In genomic region chr1:172154571-172154970, GRCh38 we compare ENCODE assay signal across 8 cellular contexts.
DNase-seq lines count a peak whose midpoint lies in the region; ATAC-seq lines count a peak whose summit lies in the region.

No MANE protein-coding gene starts in this region.

- H3K9me3 Mint-ChIP-seq in activated T-cell treated with anti-CD3 and anti-CD28 coated beads, Interleukin-2, amount 50 U/mL, for 24 hours: no peaks in the 10 kb centered on the region
- H3K9me3 Mint-ChIP-seq in T-helper 2 cell treated with Interferon-gamma antibody and Interleukin-4, amounts not matched to agents 5 μg/mL and 100 μg/mL, for 36 hours: peaks cover 8% of the 10 kb centered on the region

- no peaks in the 10 kb centered on the region for H3K27me3 ChIP-seq in right cardiac atrium (ENCODE audit: control insufficient read depth, insufficient read depth)

- H3K9me3 ChIP-seq in right cardiac atrium (ENCODE audit: control insufficient read depth, low read length): no peaks in the 10 kb centered on the region

- no peaks in the 10 kb centered on the region for H3K27me3 Mint-ChIP-seq in activated T-cell treated with anti-CD3 and anti-CD28 coated beads, Interleukin-2, amount 50 U/mL, for 24 hours
- no peaks in the 10 kb centered on the region for H3K27me3 Mint-ChIP-seq in T-helper 2 cell treated with Interferon-gamma antibody and Interleukin-4, amounts not matched to agents 5 μg/mL and 100 μg/mL, for 36 hours (ENCODE audit: low read depth)

- H3K27ac Mint-ChIP-seq in activated T-cell treated with anti-CD3 and anti-CD28 coated beads, Interleukin-2, amount 50 U/mL, for 24 hours: peak overlapping the region; percentile 93
- peak overlapping the region; percentile 93 for H3K27ac Mint-ChIP-seq in T-helper 2 cell treated with Interferon-gamma antibody and Interleukin-4, amounts not matched to agents 5 μg/mL and 100 μg/mL, for 36 hours

- no peak for DNase-seq in activated T-cell treated with anti-CD3 and anti-CD28 coated beads, Interleukin-2, amount 50 U/mL, for 24 hours
- DNase-seq in activated T-cell treated with anti-CD3 and anti-CD28 coated beads, Interleukin-2, amount 50 U/mL, for 1 hour: no peak
- no peak for DNase-seq in T-helper 2 cell treated with Interferon-gamma antibody and Interleukin-4, amounts not matched to agents 5 μg/mL and 100 μg/mL, for 36 hours (ENCODE audit: low spot score)
- DNase-seq in right cardiac atrium (no peak), substantia nigra (lab: John Stamatoyannopoulos, UW) (no peak), SHP77 treated with DMSO at 0.1 percent for 48 hours (lab: John Stamatoyannopoulos, UW) (no peak), NCI-H1092 treated with DMSO at 0.1 percent for 48 hours (lab: John Stamatoyannopoulos, UW) (no peak)

- peak overlapping the region; percentile 35 for H3K4me3 Mint-ChIP-seq in activated T-cell treated with anti-CD3 and anti-CD28 coated beads, Interleukin-2, amount 50 U/mL, for 24 hours
- H3K4me3 Mint-ChIP-seq in T-helper 2 cell treated with Interferon-gamma antibody and Interleukin-4, amounts not matched to agents 5 μg/mL and 100 μg/mL, for 36 hours: peak overlapping the region; percentile 59

- peak; percentile 98 for ATAC-seq in HG02973 (IDR thresholded peaks at IDR 0.05; ENCODE audit: unreplicated experiment)
- ATAC-seq in right cardiac atrium: peak; percentile 63

- WGBS in right cardiac atrium: 28% methylated on average over 2 of the region's 2 CpGs

- peaks cover 20% of the 10 kb centered on the region for H3K4me1 Mint-ChIP-seq in activated T-cell treated with anti-CD3 and anti-CD28 coated beads, Interleukin-2, amount 50 U/mL, for 24 hours (ENCODE audit: low read depth)
- H3K4me1 Mint-ChIP-seq in T-helper 2 cell treated with Interferon-gamma antibody and Interleukin-4, amounts not matched to agents 5 μg/mL and 100 μg/mL, for 36 hours (ENCODE audit: low read depth): peaks cover 10% of the 10 kb centered on the region

- H3K27ac ChIP-seq in right cardiac atrium (ENCODE audit: low read length) (no peak overlapping the region), substantia nigra (ENCODE audit: low read depth, low read length, poor library complexity, severe bottlenecking) (no peak overlapping the region)

- no peaks in the 10 kb centered on the region for H3K4me1 ChIP-seq in right cardiac atrium (ENCODE audit: control insufficient read depth, insufficient read depth, low read length)

- no peak overlapping the region for H3K4me3 ChIP-seq in right cardiac atrium (ENCODE audit: low read length)

- intact Hi-C loops in right cardiac atrium (cut with DNase I): no loop called here

- no peaks in the 10 kb centered on the region for H3K36me3 Mint-ChIP-seq in activated T-cell treated with anti-CD3 and anti-CD28 coated beads, Interleukin-2, amount 50 U/mL, for 24 hours (ENCODE audit: low read depth)
- H3K36me3 Mint-ChIP-seq in T-helper 2 cell treated with Interferon-gamma antibody and Interleukin-4, amounts not matched to agents 5 μg/mL and 100 μg/mL, for 36 hours (ENCODE audit: low read depth): peaks cover 6% of the 10 kb centered on the region
